Comparison of ENCODE assay signal across 21 cellular contexts in the genomic region with DNA sequence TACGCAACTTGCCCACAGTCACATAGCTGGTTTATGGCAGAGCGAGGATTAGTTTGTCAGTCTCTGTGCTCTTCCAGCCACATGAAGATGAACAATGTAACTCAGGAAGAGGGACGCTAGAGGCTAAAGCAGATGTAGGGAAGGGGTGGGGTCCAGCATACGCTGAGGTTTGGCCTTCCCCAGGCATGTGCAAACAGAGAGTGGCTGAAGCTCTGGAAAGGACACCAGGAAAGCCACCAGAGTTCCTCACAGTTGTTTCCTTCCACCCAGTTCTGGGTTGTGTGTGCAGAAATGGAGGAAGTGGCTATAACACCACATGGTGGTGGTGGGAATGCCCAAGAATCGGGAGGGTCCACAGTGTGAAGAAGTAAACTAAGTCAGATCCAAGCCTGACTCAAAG. TPM values are rescaled to one million over a fixed set of nuclear protein-coding genes. Genes with fewer than 3 reads are reported as not detected.
DNase-seq lines count a peak whose midpoint lies in the region; ATAC-seq lines count a peak whose summit lies in the region.
"Had no signal": no experiment of that assay in that cellular context is flagged by ENCODE, and none has a peak within 500 bp of the region (broad histone marks: within the 10 kb centered on the region; RNA-seq: fewer than 3 reads in every experiment).

No MANE protein-coding gene starts in this region.

- H3K36me3 Mint-ChIP-seq in T-helper 17 cell (ENCODE audit: low read depth) = no peaks in the 10 kb centered on the region
- H3K36me3 Mint-ChIP-seq: IgD-negative memory B cell had no signal

- no peaks in the 10 kb centered on the region for H3K27me3 ChIP-seq in right cardiac atrium (ENCODE audit: control insufficient read depth, insufficient read depth)

- H3K4me1 ChIP-seq in right cardiac atrium (ENCODE audit: control insufficient read depth, insufficient read depth, low read length) = no peaks in the 10 kb centered on the region

- no peak overlapping the region for H3K27ac Mint-ChIP-seq in T-helper 17 cell
- H3K27ac Mint-ChIP-seq: B cell, IgD-negative memory B cell had no signal

- no peak overlapping the region for H3K4me3 ChIP-seq in right cardiac atrium (ENCODE audit: low read length)

- peak; percentile 38 for ATAC-seq in Right ventricle myocardium superior (ENCODE audit: poor library complexity)
- ATAC-seq in right cardiac atrium = peak; percentile 24 to 51
- no peak for ATAC-seq in T-helper 17 cell
- no peak for ATAC-seq in HG02759 (IDR thresholded peaks at IDR 0.05; ENCODE audit: unreplicated experiment)

- intact Hi-C loops in Right ventricle myocardium superior (cut with DNase I) (no loop called here), cardiac septum (cut with DNase I) (no loop called here), right cardiac atrium (cut with DNase I) (no loop called here)

- H3K27ac ChIP-seq in right cardiac atrium (ENCODE audit: low read length) = no peak overlapping the region

- H3K4me3 Mint-ChIP-seq in T-helper 17 cell = no peak overlapping the region
- H3K4me3 Mint-ChIP-seq: B cell; CD4-positive, CD25-positive, alpha-beta regulatory T cell; IgD-negative memory B cell had no signal

- peaks cover 10% of the 10 kb centered on the region for H3K4me1 Mint-ChIP-seq in T-helper 17 cell

- no peak for DNase-seq in Right ventricle myocardium superior
- no peak for DNase-seq in cardiac septum (ENCODE audit: low spot score)
- DNase-seq in MV-4-11 (lab: John Stamatoyannopoulos, UW) = peak; percentile 85
- DNase-seq in right cardiac atrium = peak in 1 of 3 donors; percentile 61
- peak; percentile 18 for DNase-seq in pons (ENCODE audit: low spot score)
- DNase-seq in T-helper 17 cell = no peak
- no peak for DNase-seq in HUDEP-2 (lab: John Stamatoyannopoulos, UW; ENCODE audit: unreplicated experiment in 76 of 76)
- DNase-seq: 8988T; CD4-positive, CD25-positive, alpha-beta regulatory T cell; EL; GF-D8; GOT3; HCEC 1CT; NCI-H1048; NCI-H1417 treated with DMSO at 0.1 percent for 48 hours; NCI-H2227 treated with DMSO at 0.1 percent for 48 hours; NCI-H510A; OCI-M1 had no signal

- 83% methylated on average over 5 of the region's 5 CpGs for WGBS in right cardiac atrium

- H3K27me3 Mint-ChIP-seq in T-helper 17 cell = no peaks in the 10 kb centered on the region
- H3K27me3 Mint-ChIP-seq: B cell had no signal

- H3K9me3 ChIP-seq in right cardiac atrium (ENCODE audit: control insufficient read depth, low read length) (no peaks in the 10 kb centered on the region), T-helper 17 cell (ENCODE audit: control insufficient read depth, low read length, poor library complexity, severe bottlenecking) (no peaks in the 10 kb centered on the region)

RNA-seq across cellular contexts. Expression of gene SNX18, which starts 60.0 kb away (rescaled TPM):
- total RNA-seq in Right ventricle myocardium superior = 24.9 TPM
- 24.2 TPM for total RNA-seq in cardiac septum
- 10 to 100 TPM; 12.0 to 14.0 (median 12.8) TPM for total RNA-seq in right cardiac atrium
- polyA plus RNA-seq in right cardiac atrium = 3.8 TPM
- 10 to 100 TPM; 11.2 to 13.3 TPM for total RNA-seq in T-helper 17 cell

Comparison
In these comparisons a context has a peak if more than half of its experiments do, and no peak if none do; other contexts are left out.
1. ATAC-seq: peak in Right ventricle myocardium superior (single experiment) and right cardiac atrium (2 of 2); none in T-helper 17 cell (single experiment) and HG02759 (single experiment).
2. DNase-seq: peak in MV-4-11 (single experiment) and pons (single experiment); none in Right ventricle myocardium superior (single experiment), cardiac septum (single experiment), T-helper 17 cell (0 of 3) and HUDEP-2 (0 of 76).